16 cellular contexts compared by ENCODE assay signal in the genomic region with DNA sequence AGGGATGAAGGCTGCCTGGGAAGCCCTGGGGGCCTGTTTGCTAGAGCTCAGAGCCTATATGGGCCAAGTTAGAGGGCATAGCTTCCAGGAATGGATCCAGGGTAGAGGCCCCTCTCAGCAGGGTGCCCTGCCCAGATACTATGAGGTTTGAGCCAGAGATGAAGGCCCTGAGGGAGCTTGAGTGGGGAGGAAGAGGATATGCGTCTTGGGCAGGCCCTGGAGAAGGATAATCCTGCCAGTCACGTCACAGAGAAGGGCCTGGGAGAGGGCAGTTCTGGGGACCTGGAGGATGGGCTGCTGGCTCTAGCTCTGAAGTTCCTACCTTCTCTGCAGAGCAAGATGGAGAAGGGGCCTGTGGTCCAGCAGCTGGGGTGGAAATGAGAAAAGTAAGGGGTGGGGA. TPM values are rescaled to one million over a fixed set of nuclear protein-coding genes. Genes with fewer than 3 reads are reported as not detected.
A peak's percentile ranks its signal among the peaks of the same experiment; 100 is the strongest.
DNase-seq lines count a peak whose midpoint lies in the region; ATAC-seq lines count a peak whose summit lies in the region.
"Had no signal": no experiment of that assay in that cellular context is flagged by ENCODE, and none has a peak within 500 bp of the region (broad histone marks: within the 10 kb centered on the region; RNA-seq: fewer than 3 reads in every experiment).

No MANE protein-coding gene starts in this region.

- H4K8ac ChIP-seq in mesenchymal stem cell (ENCODE audit: low read length): peak overlapping the region; percentile 84

- intact Hi-C loops in activated T-helper 2 cell treated with anti-CD3 and anti-CD28 coated beads, Interferon-gamma antibody, Interleukin-2, Interleukin-4, amounts not matched to agents 10 μg/mL and 5 μg/mL and 100 μg/mL, durations not matched to agents 14 hours and 24 hours and 36 hours (cut with micrococcal nuclease): no loop called here
- intact Hi-C loops in Right ventricle myocardium superior (cut with DNase I): no loop called here

- peak overlapping the region; percentile 78 for H4K91ac ChIP-seq in mesenchymal stem cell (ENCODE audit: low read length)

- no peaks in the 10 kb centered on the region for H3K36me3 Mint-ChIP-seq in activated T-cell treated with anti-CD3 and anti-CD28 coated beads, Interleukin-2, amount 50 U/mL, for 72 hours (ENCODE audit: insufficient read depth in 2 of 2)
- H3K36me3 Mint-ChIP-seq in activated T-helper 2 cell treated with anti-CD3 and anti-CD28 coated beads, Interferon-gamma antibody, Interleukin-2, Interleukin-4, amounts not matched to agents 10 μg/mL and 5 μg/mL and 100 μg/mL, durations not matched to agents 14 hours and 24 hours and 36 hours (ENCODE audit: low read depth): no peaks in the 10 kb centered on the region
- no peaks in the 10 kb centered on the region for H3K36me3 Mint-ChIP-seq in stimulated activated effector memory CD8-positive, alpha-beta T cell treated with anti-CD3 and anti-CD28 coated beads, Interleukin-12 subunit alpha, Interleukin-12 subunit beta, amount 100 ng/mL, for 72 hours

- H3K14ac ChIP-seq in mesenchymal stem cell (ENCODE audit: low read length in 2 of 2): no peak overlapping the region

- H2AFZ ChIP-seq in mesenchymal stem cell (ENCODE audit: low read depth, low read length): no peak overlapping the region

- no peaks in the 10 kb centered on the region for H3K36me3 ChIP-seq in mesenchymal stem cell (ENCODE audit: control insufficient read depth in 1 of 2, insufficient read depth in 2 of 2, low read depth in 1 of 2, low read length in 2 of 2)

- H3K4me3 Mint-ChIP-seq in activated T-cell treated with anti-CD3 and anti-CD28 coated beads, Interleukin-2, amount 50 U/mL, for 72 hours: peak overlapping the region; percentile 30 to 32
- peak overlapping the region; percentile 20 for H3K4me3 Mint-ChIP-seq in activated T-helper 2 cell treated with anti-CD3 and anti-CD28 coated beads, Interferon-gamma antibody, Interleukin-2, Interleukin-4, amounts not matched to agents 10 μg/mL and 5 μg/mL and 100 μg/mL, durations not matched to agents 14 hours and 24 hours and 36 hours (ENCODE audit: low read depth)
- H3K4me3 Mint-ChIP-seq in stimulated activated effector memory CD8-positive, alpha-beta T cell treated with anti-CD3 and anti-CD28 coated beads, Interleukin-12 subunit alpha, Interleukin-12 subunit beta, amount 100 ng/mL, for 72 hours: peak overlapping the region; percentile 47

- H3K27me3 ChIP-seq in mesenchymal stem cell (ENCODE audit: control insufficient read depth in 1 of 2, insufficient read depth in 1 of 2, low read length in 2 of 2): no peaks in the 10 kb centered on the region

- H3K4me1 ChIP-seq in mesenchymal stem cell (ENCODE audit: control insufficient read depth, insufficient read depth, low read depth, low read length): peaks cover 33% of the 10 kb centered on the region

- H3K23ac ChIP-seq in mesenchymal stem cell (ENCODE audit: low read length in 2 of 2): no peak overlapping the region

- no peak overlapping the region for H3K27ac Mint-ChIP-seq in activated T-cell treated with anti-CD3 and anti-CD28 coated beads, Interleukin-2, amount 50 U/mL, for 72 hours
- no peak overlapping the region for H3K27ac Mint-ChIP-seq in activated T-helper 2 cell treated with anti-CD3 and anti-CD28 coated beads, Interferon-gamma antibody, Interleukin-2, Interleukin-4, amounts not matched to agents 10 μg/mL and 5 μg/mL and 100 μg/mL, durations not matched to agents 14 hours and 24 hours and 36 hours
- peak overlapping the region; percentile 75 for H3K27ac Mint-ChIP-seq in stimulated activated effector memory CD8-positive, alpha-beta T cell treated with anti-CD3 and anti-CD28 coated beads, Interleukin-12 subunit alpha, Interleukin-12 subunit beta, amount 100 ng/mL, for 72 hours

- WGBS in mesenchymal stem cell: 48% methylated on average over 2 of the region's 2 CpGs

- no peak overlapping the region for H2BK15ac ChIP-seq in mesenchymal stem cell (ENCODE audit: low read depth, poor library complexity, severe bottlenecking)

- H2BK5ac ChIP-seq in mesenchymal stem cell (ENCODE audit: low read depth, low read length, poor library complexity, severe bottlenecking): no peak overlapping the region

- no peak overlapping the region for H2AK5ac ChIP-seq in mesenchymal stem cell (ENCODE audit: low read length, severe bottlenecking)

- peaks cover 17% of the 10 kb centered on the region for H3K79me1 ChIP-seq in mesenchymal stem cell (replicated peaks; ENCODE audit: low read length, poor library complexity, severe bottlenecking)

- H3K9me3 Mint-ChIP-seq in activated T-cell treated with anti-CD3 and anti-CD28 coated beads, Interleukin-2, amount 50 U/mL, for 72 hours: no peaks in the 10 kb centered on the region
- H3K9me3 Mint-ChIP-seq in activated T-helper 2 cell treated with anti-CD3 and anti-CD28 coated beads, Interferon-gamma antibody, Interleukin-2, Interleukin-4, amounts not matched to agents 10 μg/mL and 5 μg/mL and 100 μg/mL, durations not matched to agents 14 hours and 24 hours and 36 hours: no peaks in the 10 kb centered on the region
- H3K9me3 Mint-ChIP-seq in stimulated activated effector memory CD8-positive, alpha-beta T cell treated with anti-CD3 and anti-CD28 coated beads, Interleukin-12 subunit alpha, Interleukin-12 subunit beta, amount 100 ng/mL, for 72 hours: no peaks in the 10 kb centered on the region

- peak overlapping the region; percentile 76 to 84 for H3K18ac ChIP-seq in mesenchymal stem cell (ENCODE audit: low read depth in 1 of 2, low read length in 2 of 2)

- H2BK12ac ChIP-seq in mesenchymal stem cell (ENCODE audit: low read length in 2 of 2): peak overlapping the region; percentile 79 to 88

- peak overlapping the region; percentile 52 to 66 for H3K4ac ChIP-seq in mesenchymal stem cell (ENCODE audit: low read depth in 1 of 2, low read length in 2 of 2)

- peak overlapping the region in 1 of 2 experiments; percentile 5 for H3K4me3 ChIP-seq in mesenchymal stem cell (ENCODE audit: insufficient read depth in 1 of 2, low read depth in 1 of 2, low read length in 2 of 2)

- no peak for ATAC-seq in activated T-cell treated with anti-CD3 and anti-CD28 coated beads, Interleukin-2, amount 50 U/mL, for 72 hours (replicated peaks in 1 of 2)
- ATAC-seq in stimulated activated effector memory CD8-positive, alpha-beta T cell treated with anti-CD3 and anti-CD28 coated beads, Interleukin-12 subunit alpha, Interleukin-12 subunit beta, amount 100 ng/mL, for 72 hours: no peak
- ATAC-seq in Right ventricle myocardium superior (ENCODE audit: poor library complexity) (no peak), GM19328 (IDR thresholded peaks at IDR 0.05; ENCODE audit: unreplicated experiment) (no peak), HG03039 (IDR thresholded peaks at IDR 0.05; ENCODE audit: unreplicated experiment) (no peak)
- ATAC-seq: activated CD4-positive, CD25-positive, alpha-beta regulatory T cell treated with anti-CD3 and anti-CD28 coated beads, Interleukin-2, amount 50 U/mL, for 24 hours had no signal

- no peaks in the 10 kb centered on the region for H3K9me3 ChIP-seq in mesenchymal stem cell (ENCODE audit: control insufficient read depth, low read length)
- H3K9me3 ChIP-seq: Caco-2 had no signal

- no peak overlapping the region for H3K27ac ChIP-seq in mesenchymal stem cell (ENCODE audit: low read length, poor library complexity, severe bottlenecking)
- H3K27ac ChIP-seq: epithelial cell of prostate had no signal

- H3K4me1 Mint-ChIP-seq in activated T-cell treated with anti-CD3 and anti-CD28 coated beads, Interleukin-2, amount 50 U/mL, for 72 hours (ENCODE audit: low read depth): peaks cover 34% of the 10 kb centered on the region
- peaks cover 18% of the 10 kb centered on the region for H3K4me1 Mint-ChIP-seq in activated T-helper 2 cell treated with anti-CD3 and anti-CD28 coated beads, Interferon-gamma antibody, Interleukin-2, Interleukin-4, amounts not matched to agents 10 μg/mL and 5 μg/mL and 100 μg/mL, durations not matched to agents 14 hours and 24 hours and 36 hours (ENCODE audit: low read depth)
- peaks cover 48% of the 10 kb centered on the region for H3K4me1 Mint-ChIP-seq in stimulated activated effector memory CD8-positive, alpha-beta T cell treated with anti-CD3 and anti-CD28 coated beads, Interleukin-12 subunit alpha, Interleukin-12 subunit beta, amount 100 ng/mL, for 72 hours

- peaks cover 14% of the 10 kb centered on the region for H3K27me3 Mint-ChIP-seq in activated T-cell treated with anti-CD3 and anti-CD28 coated beads, Interleukin-2, amount 50 U/mL, for 72 hours (ENCODE audit: low read depth)
- H3K27me3 Mint-ChIP-seq in activated T-helper 2 cell treated with anti-CD3 and anti-CD28 coated beads, Interferon-gamma antibody, Interleukin-2, Interleukin-4, amounts not matched to agents 10 μg/mL and 5 μg/mL and 100 μg/mL, durations not matched to agents 14 hours and 24 hours and 36 hours (ENCODE audit: low read depth): peaks cover 10% of the 10 kb centered on the region

- DNase-seq in activated T-cell treated with anti-CD3 and anti-CD28 coated beads, Interleukin-2, amount 50 U/mL, for 72 hours: no peak
- DNase-seq in activated T-cell treated with anti-CD3 and anti-CD28 coated beads for 4 hours (no peak), mesenchymal stem cell (peak; percentile 34), Right ventricle myocardium superior (no peak)
- no peak for DNase-seq in activated T-helper 2 cell treated with anti-CD3 and anti-CD28 coated beads, Interferon-gamma antibody, Interleukin-2, Interleukin-4, amounts not matched to agents 10 μg/mL and 5 μg/mL and 100 μg/mL, durations not matched to agents 14 hours and 24 hours and 36 hours (ENCODE audit: low spot score)
- DNase-seq in stimulated activated effector memory CD8-positive, alpha-beta T cell treated with anti-CD3 and anti-CD28 coated beads, Interleukin-12 subunit alpha, Interleukin-12 subunit beta, amount 100 ng/mL, for 72 hours (ENCODE audit: low spot score in 2 of 2): no peak
- DNase-seq: amygdala; Caco-2; GDM1; NCI-H1694 treated with DMSO at 0.1 percent for 48 hours; NCI-H524; stimulated activated CD4-positive, alpha-beta T cell treated with anti-CD3 and anti-CD28 coated beads, Interleukin-15, amount 100 ng/mL, for 24 hours had no signal

- peak overlapping the region; percentile 57 for H3K9ac ChIP-seq in mesenchymal stem cell (ENCODE audit: low read length)

- H3K4me2 ChIP-seq in mesenchymal stem cell (ENCODE audit: low read length, poor library complexity, severe bottlenecking): no peak overlapping the region

- H2BK120ac ChIP-seq in mesenchymal stem cell (ENCODE audit: low read depth, low read length): peak overlapping the region; percentile 67

RNA-seq across cellular contexts. Expression of a gene that starts 5.9 kb away (rescaled TPM):
- total RNA-seq in activated T-cell treated with anti-CD3 and anti-CD28 coated beads, Interleukin-2, amount 50 U/mL, for 72 hours: 10 to 100 TPM; 15.1 to 16.5 TPM
- 11.5 and 13.1 TPM in 2 replicates for total RNA-seq in activated T-helper 2 cell treated with anti-CD3 and anti-CD28 coated beads, Interferon-gamma antibody, Interleukin-2, Interleukin-4, amounts not matched to agents 10 μg/mL and 5 μg/mL and 100 μg/mL, durations not matched to agents 14 hours and 24 hours and 36 hours
- 43.5 TPM for polyA plus RNA-seq in mesenchymal stem cell (2013, experiment 1 of 2)
- 45.6 TPM for polyA plus RNA-seq in mesenchymal stem cell (2013, experiment 2 of 2)
- 5.9 TPM for total RNA-seq in Right ventricle myocardium superior

RNA-seq across cellular contexts. Expression of a gene that starts 23.5 kb away (rescaled TPM):
- under 1 TPM; 0.67 to 0.79 TPM for total RNA-seq in activated T-cell treated with anti-CD3 and anti-CD28 coated beads, Interleukin-2, amount 50 U/mL, for 72 hours
- 0.39 and 0.55 TPM in 2 replicates for total RNA-seq in activated T-helper 2 cell treated with anti-CD3 and anti-CD28 coated beads, Interferon-gamma antibody, Interleukin-2, Interleukin-4, amounts not matched to agents 10 μg/mL and 5 μg/mL and 100 μg/mL, durations not matched to agents 14 hours and 24 hours and 36 hours
- 23.9 TPM for polyA plus RNA-seq in mesenchymal stem cell (2013, experiment 1 of 2)
- polyA plus RNA-seq in mesenchymal stem cell (2013, experiment 2 of 2): 21.9 TPM
- 52.1 TPM for total RNA-seq in Right ventricle myocardium superior

RNA-seq across cellular contexts. Expression of a gene that starts 39.6 kb away (rescaled TPM):
- 100 to 1,000 TPM in 1 of 2 donors, 10 to 100 TPM in 1; 100.0 to 115 TPM for total RNA-seq in activated T-cell treated with anti-CD3 and anti-CD28 coated beads, Interleukin-2, amount 50 U/mL, for 72 hours
- 114 and 124 TPM in 2 replicates for total RNA-seq in activated T-helper 2 cell treated with anti-CD3 and anti-CD28 coated beads, Interferon-gamma antibody, Interleukin-2, Interleukin-4, amounts not matched to agents 10 μg/mL and 5 μg/mL and 100 μg/mL, durations not matched to agents 14 hours and 24 hours and 36 hours
- 49.3 TPM for polyA plus RNA-seq in mesenchymal stem cell (2013, experiment 1 of 2)
- polyA plus RNA-seq in mesenchymal stem cell (2013, experiment 2 of 2): 45.4 TPM
- 32.4 TPM for total RNA-seq in Right ventricle myocardium superior

RNA-seq across cellular contexts. Expression of a gene that starts 53.3 kb away (rescaled TPM):
- total RNA-seq in activated T-cell treated with anti-CD3 and anti-CD28 coated beads, Interleukin-2, amount 50 U/mL, for 72 hours: 1 to 10 TPM; 4.5 to 5.5 TPM
- total RNA-seq in activated T-helper 2 cell treated with anti-CD3 and anti-CD28 coated beads, Interferon-gamma antibody, Interleukin-2, Interleukin-4, amounts not matched to agents 10 μg/mL and 5 μg/mL and 100 μg/mL, durations not matched to agents 14 hours and 24 hours and 36 hours: 3.5 and 4.7 TPM in 2 replicates
- polyA plus RNA-seq in mesenchymal stem cell (2013, experiment 1 of 2): 0.39 TPM
- polyA plus RNA-seq in mesenchymal stem cell (2013, experiment 2 of 2): 0.51 TPM
- 0.11 TPM for total RNA-seq in Right ventricle myocardium superior

Comparison
In these comparisons a context has a peak if more than half of its experiments do, and no peak if none do; other contexts are left out.
1. RNA of a gene that starts 23.5 kb away (total RNA-seq): 52.1 TPM in Right ventricle myocardium superior (single experiment); 0.67 to 0.79 TPM in activated T-cell treated with anti-CD3 and anti-CD28 coated beads, Interleukin-2, amount 50 U/mL, for 72 hours and 0.39 to 0.55 TPM in activated T-helper 2 cell treated with anti-CD3 and anti-CD28 coated beads, Interferon-gamma antibody, Interleukin-2, Interleukin-4, amounts not matched to agents 10 μg/mL and 5 μg/mL and 100 μg/mL, durations not matched to agents 14 hours and 24 hours and 36 hours; every median in the first group is over 10 times any median in the second.
2. Peak in every context shown above with its lines, with median percentiles within 50 percentile points of each other: H3K4me3 Mint-ChIP-seq.